ENCODE assay signal across 8 cellular contexts in the genomic region with DNA sequence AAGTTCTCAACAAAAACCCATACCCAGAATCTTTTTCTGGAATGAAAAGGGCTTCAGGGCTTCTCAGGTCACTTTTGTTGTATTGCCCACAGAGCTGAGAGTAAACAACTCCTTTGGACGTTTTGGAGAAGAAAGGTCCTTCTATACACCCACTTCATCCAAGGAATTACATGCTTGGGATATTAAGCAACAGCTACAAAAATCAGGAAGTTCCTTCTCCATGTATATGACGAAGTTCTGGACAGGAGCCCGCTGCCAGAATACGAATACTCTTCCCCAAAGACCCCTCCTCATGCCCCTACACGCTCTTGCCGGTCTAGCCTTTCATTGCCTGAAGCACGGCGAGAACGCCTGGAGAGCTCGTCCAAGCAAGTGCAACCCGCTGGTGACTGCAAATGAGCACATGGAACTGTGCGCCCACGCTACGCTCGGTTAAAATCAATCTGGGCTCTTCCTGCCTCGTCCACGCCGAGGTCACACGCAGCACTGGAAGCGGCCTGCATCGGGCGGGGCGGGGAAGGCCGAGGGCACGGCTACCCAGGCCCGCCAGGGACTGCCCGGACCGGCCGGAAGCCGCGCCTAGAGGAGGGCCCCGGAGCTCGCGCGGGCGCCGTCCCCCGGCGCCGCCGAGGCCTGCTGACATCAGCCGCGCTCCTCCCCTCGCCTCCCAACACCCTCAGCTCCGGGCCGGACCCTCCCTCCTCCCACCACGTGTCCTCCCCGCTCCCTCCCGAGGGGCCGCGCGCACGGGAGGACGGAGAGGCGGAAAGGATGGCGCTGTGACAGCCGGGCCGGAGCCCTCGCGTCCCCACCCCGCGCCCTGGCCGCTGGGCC. TPM values are rescaled to one million over a fixed set of nuclear protein-coding genes. Genes with fewer than 3 reads are reported as not detected.
DNase-seq lines count a peak whose midpoint lies in the region; ATAC-seq and TF ChIP-seq lines count a peak whose summit lies in the region.

POGK (plus strand) TSS at position 710 of the 834 bp plus-strand sequence. CDS start 1,482 bp downstream, outside the sequence.

- intact Hi-C loops in activated CD4-positive, alpha-beta T cell treated with anti-CD3 and anti-CD28 coated beads, Interleukin-2, amount 10 ng/mL, durations not matched to agents 24 days and 14 days (cut with micrococcal nuclease): loop anchor here (1.0 kb wide), 3 partner anchors 37 to 383 kb away; partner anchors contain the start of gene TADA1
- intact Hi-C loops in colonic mucosa (cut with DNase I): no loop called here
- intact Hi-C loops in left colon (cut with DNase I, micrococcal nuclease): no loop called here

- peak within 1 kb of the TSS; percentile 62 for H3K4me3 ChIP-seq in BJ (ENCODE audit: low read depth, low read length)
- H3K4me3 ChIP-seq in colonic mucosa: peak within 1 kb of the TSS; percentile 65

- H3K4me1 Mint-ChIP-seq in activated CD4-positive, alpha-beta T cell treated with anti-CD3 and anti-CD28 coated beads, Interleukin-2, amount 10 ng/mL, durations not matched to agents 24 days and 14 days: peaks cover 39% of the 10 kb centered on the region

- H3K4me1 ChIP-seq in colonic mucosa: peaks cover 21% of the 10 kb centered on the region

- CTCF ChIA-PET in BJ (lab: Yijun Ruan, JAX): interaction anchor here (0.6 to 1.2 kb wide), 3 partner anchors 15 to 122 kb away, joined by 3 read pairs; no protein-coding TSS in a partner anchor

- H3K27ac ChIP-seq in colonic mucosa: peak within 1 kb of the TSS; percentile 90

- DNase-seq in BJ (ENCODE audit: low read depth): peak; percentile 58
- peak; percentile 88 for DNase-seq in GM19240 (ENCODE audit: insufficient read length, low spot score)
- DNase-seq in NCI-H524 (lab: John Stamatoyannopoulos, UW): peak; percentile 56 to 75
- peak; percentile 95 for DNase-seq in activated CD4-positive, alpha-beta T cell treated with anti-CD3 and anti-CD28 coated beads, Interleukin-2, amount 10 ng/mL, durations not matched to agents 24 days and 14 days
- peak; percentile 91 for DNase-seq in colonic mucosa
- DNase-seq in left colon: peak; percentile 92 to 94
- peak; percentile 74 to 83 for DNase-seq in stimulated activated CD4-positive, alpha-beta T cell treated with anti-CD3 and anti-CD28 coated beads, Interleukin-1b, Interleukin-23, amount 100 ng/mL, for 4 hours (ENCODE audit: low read depth in 2 of 2)

- H3K27me3 ChIP-seq in BJ (ENCODE audit: control insufficient read depth, insufficient read depth, low read length) (peaks cover 2% of the 10 kb centered on the region; the same call in 1 of the 2 replicates), colonic mucosa (no peaks in the 10 kb centered on the region)

- no peaks in the 10 kb centered on the region for H3K9me3 ChIP-seq in colonic mucosa

- H3K36me3 ChIP-seq in BJ (ENCODE audit: control insufficient read depth, insufficient read depth, low read length) (peaks cover 13% of the 10 kb centered on the region), colonic mucosa (peaks cover 6% of the 10 kb centered on the region)

- H3K9me3 Mint-ChIP-seq in activated CD4-positive, alpha-beta T cell treated with anti-CD3 and anti-CD28 coated beads, Interleukin-2, amount 10 ng/mL, durations not matched to agents 24 days and 14 days: peaks cover 5% of the 10 kb centered on the region

- peak within 1 kb of the TSS; percentile 98 for H3K27ac Mint-ChIP-seq in activated CD4-positive, alpha-beta T cell treated with anti-CD3 and anti-CD28 coated beads, Interleukin-2, amount 10 ng/mL, durations not matched to agents 24 days and 14 days

- H3K36me3 Mint-ChIP-seq in activated CD4-positive, alpha-beta T cell treated with anti-CD3 and anti-CD28 coated beads, Interleukin-2, amount 10 ng/mL, durations not matched to agents 24 days and 14 days (ENCODE audit: low read depth): peaks cover 30% of the 10 kb centered on the region

- peak within 1 kb of the TSS; percentile 95 for H3K4me3 Mint-ChIP-seq in activated CD4-positive, alpha-beta T cell treated with anti-CD3 and anti-CD28 coated beads, Interleukin-2, amount 10 ng/mL, durations not matched to agents 24 days and 14 days

- POLR2A ChIA-PET in BJ (lab: Charles Lee): interaction anchor here (1.4 kb wide), 1 partner anchor 37 kb away, joined by 7 read pairs; the partner anchor contains the start of gene TADA1

- H3K27me3 Mint-ChIP-seq in activated CD4-positive, alpha-beta T cell treated with anti-CD3 and anti-CD28 coated beads, Interleukin-2, amount 10 ng/mL, durations not matched to agents 24 days and 14 days: peaks cover 2% of the 10 kb centered on the region

- TF ChIP-seq CTCF in BJ (IDR thresholded peaks at IDR 0.05; ENCODE audit: insufficient read depth, low read depth, low read length) (no peak), colonic mucosa (IDR thresholded peaks at IDR 0.05) (no peak)

- ATAC-seq in HG03457 (IDR thresholded peaks at IDR 0.05; ENCODE audit: unreplicated experiment): peak; percentile 98
- ATAC-seq in left colon: peak; percentile 90

- peak within 1 kb of the TSS; percentile 89 to 92 for H3K9ac ChIP-seq in colonic mucosa (ENCODE audit: low read depth in 2 of 2, low read length in 2 of 2)

RNA-seq across cellular contexts. Expression of gene POGK, which starts in this region (rescaled TPM):
- polyA plus RNA-seq in BJ (2011; rRNA removed): 13.7 and 16.3 TPM in 2 replicates
- polyA minus RNA-seq in BJ (2011; rRNA and poly(A)+ RNA removed): 14.3 and 16.6 TPM in 2 replicates
- 52.4 and 53.9 TPM in 2 replicates for total RNA-seq in activated CD4-positive, alpha-beta T cell treated with anti-CD3 and anti-CD28 coated beads, Interleukin-2, amount 10 ng/mL, durations not matched to agents 24 days and 14 days
- total RNA-seq in colonic mucosa (10 to 100 TPM; 31.4 to 34.9 TPM), left colon (10 to 100 TPM; 27.5 to 30.3 TPM)

Comparison
In these comparisons a context has a peak if more than half of its experiments do, and no peak if none do; other contexts are left out.
1. Peak in every context shown above with its lines: DNase-seq, ATAC-seq, H3K4me3 ChIP-seq and H3K27ac ChIP-seq.